In the genomic region with DNA sequence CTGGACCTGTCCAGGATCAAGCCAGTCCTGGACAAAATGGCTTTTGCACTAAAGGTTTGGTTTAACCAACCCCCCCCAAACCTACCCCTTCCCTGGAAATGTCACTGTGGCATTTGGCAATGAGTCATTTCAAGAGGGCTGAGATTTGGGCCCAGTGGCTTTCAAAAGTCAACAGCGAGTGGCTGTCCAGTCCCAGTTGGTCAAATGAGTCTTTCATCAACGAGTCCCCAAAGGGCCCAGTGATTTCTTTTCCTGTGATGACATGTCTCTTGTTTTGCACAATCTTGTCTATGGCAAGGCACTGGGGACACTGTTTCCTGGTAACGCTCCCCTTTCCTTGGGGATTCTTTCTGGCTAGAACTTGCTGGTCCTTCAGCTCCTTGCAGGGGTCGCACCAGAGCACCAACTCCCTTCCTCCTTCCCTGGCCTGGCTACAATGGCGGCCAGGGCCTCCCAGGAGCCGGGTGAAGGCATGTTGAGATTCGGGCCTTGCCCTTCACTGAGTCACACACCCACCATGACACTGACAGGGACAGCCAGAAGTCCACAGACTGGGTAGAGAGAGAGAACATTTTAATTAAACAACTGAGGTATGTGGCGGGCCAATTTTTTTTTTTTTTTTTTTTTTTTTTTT, we compare ENCODE assay signal across 1 cellular context.
TF ChIP-seq lines count a peak whose summit lies in the region.

No MANE protein-coding gene starts in this region.

TF ChIP-seq in H1, 55 proteins besides CTCF, POLR2A, EP300 and RAD21:
- TF ChIP-seq GTF2F1 (IDR thresholded peaks at IDR 0.05; ENCODE audit: borderline replicate concordance, low read depth, low read length) (no peak), RBBP5 (IDR thresholded peaks at IDR 0.05; ENCODE audit: borderline replicate concordance, low read depth, low read length) (no peak), MAX (IDR thresholded peaks at IDR 0.05) (no peak), RNF2 (IDR thresholded peaks at IDR 0.05; ENCODE audit: borderline replicate concordance, low read depth, low read length, missing control alignments, poor library complexity, severe bottlenecking) (no peak), TBP (IDR thresholded peaks at IDR 0.05; ENCODE audit: low read depth, low read length) (no peak), TAF7 (optimal IDR thresholded peaks at IDR 0.05; ENCODE audit: borderline replicate concordance, low read depth, low read length) (no peak), KDM1A (IDR thresholded peaks at IDR 0.05; ENCODE audit: borderline replicate concordance, low read length) (no peak), CREB1 (IDR thresholded peaks at IDR 0.05) (no peak), SIN3A (conservative IDR thresholded peaks at IDR 0.05 in 1 of 2, IDR thresholded peaks at IDR 0.05 in 1 of 2; ENCODE audit: low read depth in 1 of 2, low read length in 2 of 2) (no peak), CHD1 (IDR thresholded peaks at IDR 0.05; ENCODE audit: low read depth, low read length) (no peak)
- TF ChIP-seq, protein P1, sequence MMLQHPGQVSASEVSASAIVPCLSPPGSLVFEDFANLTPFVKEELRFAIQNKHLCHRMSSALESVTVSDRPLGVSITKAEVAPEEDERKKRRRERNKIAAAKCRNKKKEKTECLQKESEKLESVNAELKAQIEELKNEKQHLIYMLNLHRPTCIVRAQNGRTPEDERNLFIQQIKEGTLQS (IDR thresholded peaks at IDR 0.05; ENCODE audit: insufficient read depth, low read depth, low read length): no peak
- TF ChIP-seq, protein P2, sequence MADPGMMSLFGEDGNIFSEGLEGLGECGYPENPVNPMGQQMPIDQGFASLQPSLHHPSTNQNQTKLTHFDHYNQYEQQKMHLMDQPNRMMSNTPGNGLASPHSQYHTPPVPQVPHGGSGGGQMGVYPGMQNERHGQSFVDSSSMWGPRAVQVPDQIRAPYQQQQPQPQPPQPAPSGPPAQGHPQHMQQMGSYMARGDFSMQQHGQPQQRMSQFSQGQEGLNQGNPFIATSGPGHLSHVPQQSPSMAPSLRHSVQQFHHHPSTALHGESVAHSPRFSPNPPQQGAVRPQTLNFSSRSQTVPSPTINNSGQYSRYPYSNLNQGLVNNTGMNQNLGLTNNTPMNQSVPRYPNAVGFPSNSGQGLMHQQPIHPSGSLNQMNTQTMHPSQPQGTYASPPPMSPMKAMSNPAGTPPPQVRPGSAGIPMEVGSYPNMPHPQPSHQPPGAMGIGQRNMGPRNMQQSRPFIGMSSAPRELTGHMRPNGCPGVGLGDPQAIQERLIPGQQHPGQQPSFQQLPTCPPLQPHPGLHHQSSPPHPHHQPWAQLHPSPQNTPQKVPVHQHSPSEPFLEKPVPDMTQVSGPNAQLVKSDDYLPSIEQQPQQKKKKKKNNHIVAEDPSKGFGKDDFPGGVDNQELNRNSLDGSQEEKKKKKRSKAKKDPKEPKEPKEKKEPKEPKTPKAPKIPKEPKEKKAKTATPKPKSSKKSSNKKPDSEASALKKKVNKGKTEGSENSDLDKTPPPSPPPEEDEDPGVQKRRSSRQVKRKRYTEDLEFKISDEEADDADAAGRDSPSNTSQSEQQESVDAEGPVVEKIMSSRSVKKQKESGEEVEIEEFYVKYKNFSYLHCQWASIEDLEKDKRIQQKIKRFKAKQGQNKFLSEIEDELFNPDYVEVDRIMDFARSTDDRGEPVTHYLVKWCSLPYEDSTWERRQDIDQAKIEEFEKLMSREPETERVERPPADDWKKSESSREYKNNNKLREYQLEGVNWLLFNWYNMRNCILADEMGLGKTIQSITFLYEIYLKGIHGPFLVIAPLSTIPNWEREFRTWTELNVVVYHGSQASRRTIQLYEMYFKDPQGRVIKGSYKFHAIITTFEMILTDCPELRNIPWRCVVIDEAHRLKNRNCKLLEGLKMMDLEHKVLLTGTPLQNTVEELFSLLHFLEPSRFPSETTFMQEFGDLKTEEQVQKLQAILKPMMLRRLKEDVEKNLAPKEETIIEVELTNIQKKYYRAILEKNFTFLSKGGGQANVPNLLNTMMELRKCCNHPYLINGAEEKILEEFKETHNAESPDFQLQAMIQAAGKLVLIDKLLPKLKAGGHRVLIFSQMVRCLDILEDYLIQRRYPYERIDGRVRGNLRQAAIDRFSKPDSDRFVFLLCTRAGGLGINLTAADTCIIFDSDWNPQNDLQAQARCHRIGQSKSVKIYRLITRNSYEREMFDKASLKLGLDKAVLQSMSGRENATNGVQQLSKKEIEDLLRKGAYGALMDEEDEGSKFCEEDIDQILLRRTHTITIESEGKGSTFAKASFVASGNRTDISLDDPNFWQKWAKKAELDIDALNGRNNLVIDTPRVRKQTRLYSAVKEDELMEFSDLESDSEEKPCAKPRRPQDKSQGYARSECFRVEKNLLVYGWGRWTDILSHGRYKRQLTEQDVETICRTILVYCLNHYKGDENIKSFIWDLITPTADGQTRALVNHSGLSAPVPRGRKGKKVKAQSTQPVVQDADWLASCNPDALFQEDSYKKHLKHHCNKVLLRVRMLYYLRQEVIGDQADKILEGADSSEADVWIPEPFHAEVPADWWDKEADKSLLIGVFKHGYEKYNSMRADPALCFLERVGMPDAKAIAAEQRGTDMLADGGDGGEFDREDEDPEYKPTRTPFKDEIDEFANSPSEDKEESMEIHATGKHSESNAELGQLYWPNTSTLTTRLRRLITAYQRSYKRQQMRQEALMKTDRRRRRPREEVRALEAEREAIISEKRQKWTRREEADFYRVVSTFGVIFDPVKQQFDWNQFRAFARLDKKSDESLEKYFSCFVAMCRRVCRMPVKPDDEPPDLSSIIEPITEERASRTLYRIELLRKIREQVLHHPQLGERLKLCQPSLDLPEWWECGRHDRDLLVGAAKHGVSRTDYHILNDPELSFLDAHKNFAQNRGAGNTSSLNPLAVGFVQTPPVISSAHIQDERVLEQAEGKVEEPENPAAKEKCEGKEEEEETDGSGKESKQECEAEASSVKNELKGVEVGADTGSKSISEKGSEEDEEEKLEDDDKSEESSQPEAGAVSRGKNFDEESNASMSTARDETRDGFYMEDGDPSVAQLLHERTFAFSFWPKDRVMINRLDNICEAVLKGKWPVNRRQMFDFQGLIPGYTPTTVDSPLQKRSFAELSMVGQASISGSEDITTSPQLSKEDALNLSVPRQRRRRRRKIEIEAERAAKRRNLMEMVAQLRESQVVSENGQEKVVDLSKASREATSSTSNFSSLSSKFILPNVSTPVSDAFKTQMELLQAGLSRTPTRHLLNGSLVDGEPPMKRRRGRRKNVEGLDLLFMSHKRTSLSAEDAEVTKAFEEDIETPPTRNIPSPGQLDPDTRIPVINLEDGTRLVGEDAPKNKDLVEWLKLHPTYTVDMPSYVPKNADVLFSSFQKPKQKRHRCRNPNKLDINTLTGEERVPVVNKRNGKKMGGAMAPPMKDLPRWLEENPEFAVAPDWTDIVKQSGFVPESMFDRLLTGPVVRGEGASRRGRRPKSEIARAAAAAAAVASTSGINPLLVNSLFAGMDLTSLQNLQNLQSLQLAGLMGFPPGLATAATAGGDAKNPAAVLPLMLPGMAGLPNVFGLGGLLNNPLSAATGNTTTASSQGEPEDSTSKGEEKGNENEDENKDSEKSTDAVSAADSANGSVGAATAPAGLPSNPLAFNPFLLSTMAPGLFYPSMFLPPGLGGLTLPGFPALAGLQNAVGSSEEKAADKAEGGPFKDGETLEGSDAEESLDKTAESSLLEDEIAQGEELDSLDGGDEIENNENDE (IDR thresholded peaks at IDR 0.05; ENCODE audit: insufficient replicate concordance, low read length): no peak
